8 cellular contexts compared by ENCODE assay signal in genomic region chr14:34227834-34228662, GRCh38.
DNase-seq lines count a peak whose midpoint lies in the region; ATAC-seq and TF ChIP-seq lines count a peak whose summit lies in the region.

No MANE protein-coding gene starts in this region.

- peak overlapping the region; percentile 43 for H3K27ac ChIP-seq in colonic mucosa
- H3K27ac ChIP-seq in right lobe of liver: no peak overlapping the region

- H3K36me3 Mint-ChIP-seq in activated CD4-positive, alpha-beta T cell treated with anti-CD3 and anti-CD28 coated beads for 36 hours (ENCODE audit: low read depth): no peaks in the 10 kb centered on the region

- H3K27ac Mint-ChIP-seq in activated CD4-positive, alpha-beta T cell treated with anti-CD3 and anti-CD28 coated beads for 36 hours: no peak overlapping the region

- H3K36me3 ChIP-seq in colonic mucosa: no peaks in the 10 kb centered on the region
- H3K36me3 ChIP-seq in right lobe of liver: no peaks in the 10 kb centered on the region

- H3K4me3 ChIP-seq in AG04449 (ENCODE audit: low read depth, low read length) (no peak overlapping the region; the same call in 1 of the 2 replicates), colonic mucosa (no peak overlapping the region), right lobe of liver (no peak overlapping the region)

- H3K9me3 ChIP-seq in colonic mucosa: no peaks in the 10 kb centered on the region
- H3K9me3 ChIP-seq in right lobe of liver: no peaks in the 10 kb centered on the region

- POLR2A ChIA-PET in AG04449 (lab: Yijun Ruan, JAX): no interaction called here
- POLR2A ChIA-PET in activated CD4-positive, alpha-beta T cell treated with anti-CD3 and anti-CD28 coated beads for 36 hours (lab: Charles Lee): no interaction called here

- no peak overlapping the region for H3K9ac ChIP-seq in colonic mucosa (ENCODE audit: low read depth in 2 of 2, low read length in 2 of 2)

- peaks cover 9% of the 10 kb centered on the region for H3K4me1 ChIP-seq in colonic mucosa
- H3K4me1 ChIP-seq in right lobe of liver: no peaks in the 10 kb centered on the region

- peak; percentile 72 for TF ChIP-seq CTCF in AG04449 (IDR thresholded peaks at IDR 0.05; ENCODE audit: insufficient read depth, low read length, missing control alignments)
- peak; percentile 65 for TF ChIP-seq CTCF in colonic mucosa (IDR thresholded peaks at IDR 0.05)
- TF ChIP-seq CTCF in right lobe of liver (IDR thresholded peaks at IDR 0.05): peak; percentile 69 to 80 (median 77)

- TF ChIP-seq POLR2A in right lobe of liver (IDR thresholded peaks at IDR 0.05): no peak

- H3K27me3 ChIP-seq in colonic mucosa (no peaks in the 10 kb centered on the region), right lobe of liver (no peaks in the 10 kb centered on the region)

- ATAC-seq in GM18511 (IDR thresholded peaks at IDR 0.05; ENCODE audit: unreplicated experiment) (peak; percentile 94), HG03025 (IDR thresholded peaks at IDR 0.05; ENCODE audit: low FRiP score, unreplicated experiment) (peak; percentile 49), right lobe of liver (peak; percentile 98 to 100 (median 98))
- ATAC-seq in activated CD4-positive, alpha-beta T cell treated with anti-CD3 and anti-CD28 coated beads for 36 hours: peak; percentile 93

- no peak overlapping the region for H3K4me3 Mint-ChIP-seq in activated CD4-positive, alpha-beta T cell treated with anti-CD3 and anti-CD28 coated beads for 36 hours

- intact Hi-C loops in activated CD4-positive, alpha-beta T cell treated with anti-CD3 and anti-CD28 coated beads for 36 hours (cut with DNase I, micrococcal nuclease): loop anchor here (1.0 to 5.0 kb wide), 5 partner anchors 111 to 1651 kb away; partner anchors contain the start of gene EGLN3 (in 1 of the 2)
- intact Hi-C loops in colonic mucosa (cut with DNase I): loop anchor here (5.0 to 10.0 kb wide), 3 partner anchors 123 to 386 kb away; partner anchors contain the start of gene EGLN3
- intact Hi-C loops in right lobe of liver (cut with DNase I): loop anchor here in 1 of 2 donors (10.0 kb wide), 1 partner anchor 383 kb away; no protein-coding TSS in a partner anchor

- DNase-seq in AG04449 (ENCODE audit: low read depth, low spot score) (no peak), NCI-H2196 (lab: John Stamatoyannopoulos, UW; ENCODE audit: unreplicated experiment) (peak; percentile 80), colonic mucosa (peak; percentile 80), right lobe of liver (peak; percentile 63 to 70 (median 66))
- DNase-seq in activated CD4-positive, alpha-beta T cell treated with anti-CD3 and anti-CD28 coated beads for 36 hours: peak; percentile 81
- peak; percentile 24 to 56 (median 46) for DNase-seq in stimulated activated CD4-positive, alpha-beta T cell treated with anti-CD3 and anti-CD28 coated beads, TNF-alpha, amount 100 ng/mL, for 24 hours (ENCODE audit: low read depth in 3 of 3)

- peaks cover 10% of the 10 kb centered on the region for H3K27me3 Mint-ChIP-seq in activated CD4-positive, alpha-beta T cell treated with anti-CD3 and anti-CD28 coated beads for 36 hours

- peaks cover 6% of the 10 kb centered on the region for H3K4me1 Mint-ChIP-seq in activated CD4-positive, alpha-beta T cell treated with anti-CD3 and anti-CD28 coated beads for 36 hours

- CTCF ChIA-PET in AG04449 (lab: Yijun Ruan, JAX): interaction anchor here (0.7 to 2.4 kb wide), 9 partner anchors 9 to 1659 kb away, joined by 3 to 10 read pairs (median 4); no protein-coding TSS in a partner anchor
- CTCF ChIA-PET in activated CD4-positive, alpha-beta T cell treated with anti-CD3 and anti-CD28 coated beads for 36 hours (lab: Charles Lee): interaction anchor here (0.6 to 2.8 kb wide), 22 partner anchors 9 to 1639 kb away, joined by 3 to 23 read pairs (median 4); no protein-coding TSS in a partner anchor

- 15% methylated on average over 16 of the region's 22 CpGs for WGBS in right lobe of liver (ENCODE audit: insufficient coverage, low coverage, low lambda C conversion rate, missing lambda C conversion rate)

- no peaks in the 10 kb centered on the region for H3K9me3 Mint-ChIP-seq in activated CD4-positive, alpha-beta T cell treated with anti-CD3 and anti-CD28 coated beads for 36 hours (ENCODE audit: low read depth)
